ENCODE assay signal across 20 cellular contexts in genomic region chr2:83596592-83597339, GRCh38.
A peak's percentile ranks its signal among the peaks of the same experiment; 100 is the strongest.
DNase-seq lines count a peak whose midpoint lies in the region; ATAC-seq and TF ChIP-seq lines count a peak whose summit lies in the region.
"Had no signal": no experiment of that assay in that cellular context is flagged by ENCODE, and none has a peak within 500 bp of the region (broad histone marks: within the 10 kb centered on the region; RNA-seq: fewer than 3 reads in every experiment).

No MANE protein-coding gene starts in this region.

- H3K4me3 ChIP-seq in left lung: no peak overlapping the region
- no peak overlapping the region for H3K4me3 ChIP-seq in skeletal muscle satellite cell (ENCODE audit: low read length)
- no peak overlapping the region for H3K4me3 ChIP-seq in hepatocyte
- H3K4me3 ChIP-seq: A549, GM12878, GM23338 had no signal

- no peak overlapping the region for H2AFZ ChIP-seq in hepatocyte
- H2AFZ ChIP-seq: GM23338 had no signal

- intact Hi-C loops in left lung (cut with DNase I): no loop called here

- 74% methylated on average over 1 of the region's 1 CpG for WGBS in hepatocyte (ENCODE audit: low lambda C conversion rate, missing lambda C conversion rate)

- H4K20me1 ChIP-seq in hepatocyte (ENCODE audit: insufficient read depth, poor library complexity, severe bottlenecking): no peaks in the 10 kb centered on the region

- H3K4me2 ChIP-seq in skeletal muscle satellite cell (ENCODE audit: low read length) (no peak overlapping the region), hepatocyte (no peak overlapping the region)
- H3K4me2 ChIP-seq: A549, GM23338 had no signal

- H3K27ac ChIP-seq in left lung (no peak overlapping the region), hepatocyte (no peak overlapping the region)
- H3K27ac ChIP-seq: A549 had no signal

- no peaks in the 10 kb centered on the region for H3K79me2 ChIP-seq in hepatocyte

- peak overlapping the region; percentile 71 for H3K9ac ChIP-seq in skeletal muscle satellite cell (ENCODE audit: low read depth, low read length)

- peaks cover 0 to 3% of the 10 kb centered on the region in 2 donors for H3K9me3 ChIP-seq in left lung
- H3K9me3 ChIP-seq in skeletal muscle satellite cell (replicated peaks; ENCODE audit: low read length): no peaks in the 10 kb centered on the region
- H3K9me3 ChIP-seq in hepatocyte (ENCODE audit: low read depth): no peaks in the 10 kb centered on the region
- H3K9me3 ChIP-seq: A549 had no signal

- no peak for TF ChIP-seq CTCF in left lung (IDR thresholded peaks at IDR 0.05)
- TF ChIP-seq CTCF in hepatocyte (IDR thresholded peaks at IDR 0.05; ENCODE audit: poor library complexity): no peak

- no peaks in the 10 kb centered on the region for H3K4me1 ChIP-seq in left lung
- H3K4me1 ChIP-seq in skeletal muscle satellite cell (ENCODE audit: control insufficient read depth, insufficient read depth, low read length): peaks cover 37% of the 10 kb centered on the region
- H3K4me1 ChIP-seq in hepatocyte (ENCODE audit: insufficient read depth): peaks cover 7% of the 10 kb centered on the region
- H3K4me1 ChIP-seq: A549 had no signal

- DNase-seq in EH (ENCODE audit: low read depth) (peak; percentile 58), SK-MEL-5 (ENCODE audit: low read depth, low spot score) (peak; percentile 35), left lung (no peak), hepatocyte (ENCODE audit: low spot score) (no peak), SKM-1 treated with dmso at 0.1 percent for 144 hours (lab: John Stamatoyannopoulos, UW; ENCODE audit: unreplicated experiment) (no peak)
- DNase-seq: AML-193; CD4-positive, CD25-positive, alpha-beta regulatory T cell; DMS53; MV-4-11; NCI-H1417; NCI-H187 treated with DMSO at 0.1 percent for 48 hours; NCI-H446; NCI-H69; SHP77 treated with DMSO at 0.1 percent for 48 hours had no signal

- H3K36me3 ChIP-seq in left lung (no peaks in the 10 kb centered on the region), skeletal muscle satellite cell (ENCODE audit: insufficient read depth, low read length) (no peaks in the 10 kb centered on the region), hepatocyte (replicated peaks; ENCODE audit: insufficient read depth, low read depth) (no peaks in the 10 kb centered on the region)

- in situ Hi-C loops in SK-MEL-5 (cut with HindIII; ENCODE audit: low pct_unique_long_range_greater_than_20kb, low sequenced_read_pairs): no loop called here

- no peaks in the 10 kb centered on the region for H3K9me2 ChIP-seq in hepatocyte (replicated peaks; ENCODE audit: insufficient read depth)

- peak; percentile 82 for ATAC-seq in left lung
- no peak for ATAC-seq in HG03045 (IDR thresholded peaks at IDR 0.05; ENCODE audit: unreplicated experiment)
- no peak for ATAC-seq in HG03280 (IDR thresholded peaks at IDR 0.05; ENCODE audit: unreplicated experiment)
- ATAC-seq: A549, GM12878, GM23338 had no signal

- H3K27me3 ChIP-seq in left lung: no peaks in the 10 kb centered on the region
- no peaks in the 10 kb centered on the region for H3K27me3 ChIP-seq in skeletal muscle satellite cell (ENCODE audit: control insufficient read depth, insufficient read depth, low read length)
- H3K27me3 ChIP-seq in hepatocyte: no peaks in the 10 kb centered on the region

Comparison
In these comparisons a context has a peak if more than half of its experiments do, and no peak if none do; other contexts are left out.
1. DNase-seq: peak in EH (single experiment) and SK-MEL-5 (single experiment); none in left lung (0 of 2), hepatocyte (single experiment) and SKM-1 treated with dmso at 0.1 percent for 144 hours (single experiment).